24 cellular contexts compared by ENCODE assay signal in genomic region chr6:7879980-7880717, GRCh38.
"Had no signal": no experiment of that assay in that cellular context is flagged by ENCODE, and none has a peak within 500 bp of the region (broad histone marks: within the 10 kb centered on the region; RNA-seq: fewer than 3 reads in every experiment).

No MANE protein-coding gene starts in this region.

- H3K4me3 ChIP-seq: heart left ventricle, left ventricle myocardium inferior, lung, right atrium auricular region, tibial nerve had no signal

- H3K27me3 ChIP-seq: brain microvascular endothelial cell, heart left ventricle, right atrium auricular region, tibial nerve had no signal

- H3K4me1 ChIP-seq: heart left ventricle, left ventricle myocardium inferior, right atrium auricular region, tibial nerve had no signal

- FAIRE-seq: astrocyte had no signal

- ATAC-seq: activated CD8-positive, alpha-beta T cell treated with anti-CD3 and anti-CD28 coated beads for 36 hours; activated T-cell treated with anti-CD3 and anti-CD28 coated beads, Interleukin-2, amount 50 U/mL, for 4 hours; activated T-helper 17 cell treated with anti-CD3 and anti-CD28 coated beads, Interleukin-2, amount 50 U/mL, for 72 hours; esophagus mucosa; heart left ventricle; natural killer cell had no signal

- H3K27ac ChIP-seq: brain microvascular endothelial cell, heart left ventricle, left ventricle myocardium inferior, right atrium auricular region, tibial nerve had no signal

- DNase-seq: activated B cell treated with CpG ODN at 0.5 μM for 24 hours; activated CD4-positive, alpha-beta T cell treated with anti-CD3 and anti-CD28 coated beads, Interleukin-2, amount 50 U/mL, for 1 hour; activated CD8-positive, alpha-beta T cell treated with anti-CD3 and anti-CD28 coated beads for 36 hours; activated gamma-delta T cell treated with Interleukin-2 at 50 U/mL for 16 hours; activated naive CD4-positive, alpha-beta T cell treated with anti-CD3 and anti-CD28 coated beads, Interleukin-2, amount 50 U/mL, for 16 hours; activated T-cell treated with anti-CD3 and anti-CD28 coated beads, Interleukin-2, amount 50 U/mL, for 4 hours; amniotic stem cell; brain microvascular endothelial cell; caudate nucleus; cortex of kidney; foreskin fibroblast; heart left ventricle; left ventricle myocardium inferior; mesendoderm; natural killer cell; stimulated activated CD4-positive, alpha-beta T cell treated with anti-CD3 and anti-CD28 coated beads, Interleukin-15, amount 100 ng/mL, for 24 hours; stimulated activated CD4-positive, alpha-beta T cell treated with anti-CD3 and anti-CD28 coated beads, Interleukin-2, amount 100 ng/mL, for 24 hours; stimulated activated naive CD4-positive, alpha-beta T cell had no signal

- H3K9me3 ChIP-seq: heart left ventricle, left ventricle myocardium inferior, right atrium auricular region had no signal
